In genomic region chr9:109168170-109168569, GRCh38 we compare ENCODE assay signal across 1 cellular context.
TF ChIP-seq lines count a peak whose summit lies in the region.

No MANE protein-coding gene starts in this region.

TF ChIP-seq in HepG2, 621 proteins besides CTCF, POLR2A, EP300 and RAD21 (continued from another document):
- TF ChIP-seq, protein P1, sequence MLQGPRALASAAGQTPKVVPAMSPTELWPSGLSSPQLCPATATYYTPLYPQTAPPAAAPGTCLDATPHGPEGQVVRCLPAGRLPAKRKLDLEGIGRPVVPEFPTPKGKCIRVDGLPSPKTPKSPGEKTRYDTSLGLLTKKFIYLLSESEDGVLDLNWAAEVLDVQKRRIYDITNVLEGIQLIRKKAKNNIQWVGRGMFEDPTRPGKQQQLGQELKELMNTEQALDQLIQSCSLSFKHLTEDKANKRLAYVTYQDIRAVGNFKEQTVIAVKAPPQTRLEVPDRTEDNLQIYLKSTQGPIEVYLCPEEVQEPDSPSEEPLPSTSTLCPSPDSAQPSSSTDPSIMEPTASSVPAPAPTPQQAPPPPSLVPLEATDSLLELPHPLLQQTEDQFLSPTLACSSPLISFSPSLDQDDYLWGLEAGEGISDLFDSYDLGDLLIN (CRISPR knock-in tag; IDR thresholded peaks at IDR 0.05; ENCODE audit: borderline replicate concordance) = no peak
- peak; percentile 33; the same call in 1 of the 2 replicates for TF ChIP-seq TCF7 (IDR thresholded peaks at IDR 0.05; ENCODE audit: low read depth)
- TF ChIP-seq CSRNP2 (CRISPR knock-in tag; conservative IDR thresholded peaks at IDR 0.05; ENCODE audit: low read depth) = no peak
- TF ChIP-seq, protein P2, sequence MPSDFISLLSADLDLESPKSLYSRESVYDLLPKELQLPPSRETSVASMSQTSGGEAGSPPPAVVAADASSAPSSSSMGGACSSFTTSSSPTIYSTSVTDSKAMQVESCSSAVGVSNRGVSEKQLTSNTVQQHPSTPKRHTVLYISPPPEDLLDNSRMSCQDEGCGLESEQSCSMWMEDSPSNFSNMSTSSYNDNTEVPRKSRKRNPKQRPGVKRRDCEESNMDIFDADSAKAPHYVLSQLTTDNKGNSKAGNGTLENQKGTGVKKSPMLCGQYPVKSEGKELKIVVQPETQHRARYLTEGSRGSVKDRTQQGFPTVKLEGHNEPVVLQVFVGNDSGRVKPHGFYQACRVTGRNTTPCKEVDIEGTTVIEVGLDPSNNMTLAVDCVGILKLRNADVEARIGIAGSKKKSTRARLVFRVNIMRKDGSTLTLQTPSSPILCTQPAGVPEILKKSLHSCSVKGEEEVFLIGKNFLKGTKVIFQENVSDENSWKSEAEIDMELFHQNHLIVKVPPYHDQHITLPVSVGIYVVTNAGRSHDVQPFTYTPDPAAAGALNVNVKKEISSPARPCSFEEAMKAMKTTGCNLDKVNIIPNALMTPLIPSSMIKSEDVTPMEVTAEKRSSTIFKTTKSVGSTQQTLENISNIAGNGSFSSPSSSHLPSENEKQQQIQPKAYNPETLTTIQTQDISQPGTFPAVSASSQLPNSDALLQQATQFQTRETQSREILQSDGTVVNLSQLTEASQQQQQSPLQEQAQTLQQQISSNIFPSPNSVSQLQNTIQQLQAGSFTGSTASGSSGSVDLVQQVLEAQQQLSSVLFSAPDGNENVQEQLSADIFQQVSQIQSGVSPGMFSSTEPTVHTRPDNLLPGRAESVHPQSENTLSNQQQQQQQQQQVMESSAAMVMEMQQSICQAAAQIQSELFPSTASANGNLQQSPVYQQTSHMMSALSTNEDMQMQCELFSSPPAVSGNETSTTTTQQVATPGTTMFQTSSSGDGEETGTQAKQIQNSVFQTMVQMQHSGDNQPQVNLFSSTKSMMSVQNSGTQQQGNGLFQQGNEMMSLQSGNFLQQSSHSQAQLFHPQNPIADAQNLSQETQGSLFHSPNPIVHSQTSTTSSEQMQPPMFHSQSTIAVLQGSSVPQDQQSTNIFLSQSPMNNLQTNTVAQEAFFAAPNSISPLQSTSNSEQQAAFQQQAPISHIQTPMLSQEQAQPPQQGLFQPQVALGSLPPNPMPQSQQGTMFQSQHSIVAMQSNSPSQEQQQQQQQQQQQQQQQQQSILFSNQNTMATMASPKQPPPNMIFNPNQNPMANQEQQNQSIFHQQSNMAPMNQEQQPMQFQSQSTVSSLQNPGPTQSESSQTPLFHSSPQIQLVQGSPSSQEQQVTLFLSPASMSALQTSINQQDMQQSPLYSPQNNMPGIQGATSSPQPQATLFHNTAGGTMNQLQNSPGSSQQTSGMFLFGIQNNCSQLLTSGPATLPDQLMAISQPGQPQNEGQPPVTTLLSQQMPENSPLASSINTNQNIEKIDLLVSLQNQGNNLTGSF (CRISPR knock-in tag; IDR thresholded peaks at IDR 0.05) = no peak
- TF ChIP-seq, protein P3, sequence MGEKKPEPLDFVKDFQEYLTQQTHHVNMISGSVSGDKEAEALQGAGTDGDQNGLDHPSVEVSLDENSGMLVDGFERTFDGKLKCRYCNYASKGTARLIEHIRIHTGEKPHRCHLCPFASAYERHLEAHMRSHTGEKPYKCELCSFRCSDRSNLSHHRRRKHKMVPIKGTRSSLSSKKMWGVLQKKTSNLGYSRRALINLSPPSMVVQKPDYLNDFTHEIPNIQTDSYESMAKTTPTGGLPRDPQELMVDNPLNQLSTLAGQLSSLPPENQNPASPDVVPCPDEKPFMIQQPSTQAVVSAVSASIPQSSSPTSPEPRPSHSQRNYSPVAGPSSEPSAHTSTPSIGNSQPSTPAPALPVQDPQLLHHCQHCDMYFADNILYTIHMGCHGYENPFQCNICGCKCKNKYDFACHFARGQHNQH (CRISPR knock-in tag; IDR thresholded peaks at IDR 0.05) = no peak
- TF ChIP-seq RFX5 (IDR thresholded peaks at IDR 0.05; ENCODE audit: low read depth, low read length) = no peak
- no peak for TF ChIP-seq ZEB1 (IDR thresholded peaks at IDR 0.05; ENCODE audit: insufficient replicate concordance, low read depth)
- peak; percentile 25; the same call in 1 of the 2 replicates for TF ChIP-seq HNF4A (CRISPR knock-in tag; IDR thresholded peaks at IDR 0.05)
- peak; percentile 94 for TF ChIP-seq ARID3A (IDR thresholded peaks at IDR 0.05; ENCODE audit: low read depth, low read length)
- no peak for TF ChIP-seq ZBTB43 (CRISPR knock-in tag; conservative IDR thresholded peaks at IDR 0.05)
- TF ChIP-seq ZMYM4 (CRISPR knock-in tag; IDR thresholded peaks at IDR 0.05) = no peak
- TF ChIP-seq TAF15 (IDR thresholded peaks at IDR 0.05; ENCODE audit: low read depth, low read length, poor library complexity, severe bottlenecking) = no peak
- TF ChIP-seq ZNF652 (CRISPR knock-in tag; IDR thresholded peaks at IDR 0.05; ENCODE audit: borderline replicate concordance, low read depth) = peak; percentile 94
- TF ChIP-seq ZNF101 (CRISPR knock-in tag; IDR thresholded peaks at IDR 0.05; ENCODE audit: borderline replicate concordance, low read depth) = no peak
- TF ChIP-seq, protein P4, sequence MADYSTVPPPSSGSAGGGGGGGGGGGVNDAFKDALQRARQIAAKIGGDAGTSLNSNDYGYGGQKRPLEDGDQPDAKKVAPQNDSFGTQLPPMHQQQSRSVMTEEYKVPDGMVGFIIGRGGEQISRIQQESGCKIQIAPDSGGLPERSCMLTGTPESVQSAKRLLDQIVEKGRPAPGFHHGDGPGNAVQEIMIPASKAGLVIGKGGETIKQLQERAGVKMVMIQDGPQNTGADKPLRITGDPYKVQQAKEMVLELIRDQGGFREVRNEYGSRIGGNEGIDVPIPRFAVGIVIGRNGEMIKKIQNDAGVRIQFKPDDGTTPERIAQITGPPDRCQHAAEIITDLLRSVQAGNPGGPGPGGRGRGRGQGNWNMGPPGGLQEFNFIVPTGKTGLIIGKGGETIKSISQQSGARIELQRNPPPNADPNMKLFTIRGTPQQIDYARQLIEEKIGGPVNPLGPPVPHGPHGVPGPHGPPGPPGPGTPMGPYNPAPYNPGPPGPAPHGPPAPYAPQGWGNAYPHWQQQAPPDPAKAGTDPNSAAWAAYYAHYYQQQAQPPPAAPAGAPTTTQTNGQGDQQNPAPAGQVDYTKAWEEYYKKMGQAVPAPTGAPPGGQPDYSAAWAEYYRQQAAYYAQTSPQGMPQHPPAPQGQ (CRISPR knock-in tag; IDR thresholded peaks at IDR 0.05; ENCODE audit: borderline replicate concordance) = no peak
- no peak for TF ChIP-seq ZNF549 (CRISPR knock-in tag; IDR thresholded peaks at IDR 0.05)
- TF ChIP-seq TARDBP (CRISPR knock-in tag; IDR thresholded peaks at IDR 0.05) = no peak
- TF ChIP-seq CEBPZ (IDR thresholded peaks at IDR 0.05; ENCODE audit: low read length) = no peak
- no peak for TF ChIP-seq ZBTB14 (CRISPR knock-in tag; IDR thresholded peaks at IDR 0.05)
- TF ChIP-seq, protein P5, sequence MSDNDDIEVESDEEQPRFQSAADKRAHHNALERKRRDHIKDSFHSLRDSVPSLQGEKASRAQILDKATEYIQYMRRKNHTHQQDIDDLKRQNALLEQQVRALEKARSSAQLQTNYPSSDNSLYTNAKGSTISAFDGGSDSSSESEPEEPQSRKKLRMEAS (IDR thresholded peaks at IDR 0.05) = no peak
- TF ChIP-seq ZNF280D (CRISPR knock-in tag; IDR thresholded peaks at IDR 0.05) = no peak
- TF ChIP-seq TCF7L2 (IDR thresholded peaks at IDR 0.05; ENCODE audit: low read depth, low read length) = no peak
- no peak for TF ChIP-seq ZNF782 (CRISPR knock-in tag; IDR thresholded peaks at IDR 0.05; ENCODE audit: borderline replicate concordance)
- TF ChIP-seq ZNF17 (CRISPR knock-in tag; IDR thresholded peaks at IDR 0.05) = no peak
- no peak for TF ChIP-seq ZBTB39 (CRISPR knock-in tag; IDR thresholded peaks at IDR 0.05)
